1 cellular context compared by ENCODE assay signal in genomic region chr10:70890917-70891431, GRCh38.
TF ChIP-seq lines count a peak whose summit lies in the region.

No MANE protein-coding gene starts in this region.

TF ChIP-seq in K562, 482 proteins besides CTCF, POLR2A, EP300 and RAD21 (continued from another document):
- TF ChIP-seq E2F6 (IDR thresholded peaks at IDR 0.05; ENCODE audit: borderline replicate concordance in 1 of 2, extremely low read depth in 1 of 2, insufficient read depth in 1 of 2, insufficient read length in 1 of 2, low read depth in 1 of 2, low read length in 1 of 2, poor library complexity in 1 of 2, severe bottlenecking in 1 of 2) (peak; percentile 15 to 74), ZNF165 (CRISPR knock-in tag; IDR thresholded peaks at IDR 0.05; ENCODE audit: borderline replicate concordance) (no peak), TGIF2 (CRISPR knock-in tag; IDR thresholded peaks at IDR 0.05) (no peak), SPI1 (IDR thresholded peaks at IDR 0.05; ENCODE audit: borderline replicate concordance, low read depth, low read length) (no peak), BCOR (IDR thresholded peaks at IDR 0.05) (no peak), ZNF76 (CRISPR knock-in tag; IDR thresholded peaks at IDR 0.05; ENCODE audit: borderline replicate concordance) (no peak), PTBP1 (IDR thresholded peaks at IDR 0.05; ENCODE audit: low read depth, low read length) (no peak), POLR2H (tag; IDR thresholded peaks at IDR 0.05; ENCODE audit: low read depth) (no peak), HIVEP1 (CRISPR knock-in tag; IDR thresholded peaks at IDR 0.05) (no peak), CBFA2T2 (conservative IDR thresholded peaks at IDR 0.05) (peak; percentile 61), RBM25 (IDR thresholded peaks at IDR 0.05; ENCODE audit: low read depth, low read length, severe bottlenecking) (no peak), HDGF (IDR thresholded peaks at IDR 0.05) (no peak), ZNF707 (CRISPR knock-in tag; conservative IDR thresholded peaks at IDR 0.05) (no peak), ETS2 (tag; IDR thresholded peaks at IDR 0.05; ENCODE audit: borderline replicate concordance, poor library complexity, severe bottlenecking) (no peak), TARDBP (IDR thresholded peaks at IDR 0.05) (no peak), HMBOX1 (IDR thresholded peaks at IDR 0.05) (no peak)
- TF ChIP-seq, protein P1, sequence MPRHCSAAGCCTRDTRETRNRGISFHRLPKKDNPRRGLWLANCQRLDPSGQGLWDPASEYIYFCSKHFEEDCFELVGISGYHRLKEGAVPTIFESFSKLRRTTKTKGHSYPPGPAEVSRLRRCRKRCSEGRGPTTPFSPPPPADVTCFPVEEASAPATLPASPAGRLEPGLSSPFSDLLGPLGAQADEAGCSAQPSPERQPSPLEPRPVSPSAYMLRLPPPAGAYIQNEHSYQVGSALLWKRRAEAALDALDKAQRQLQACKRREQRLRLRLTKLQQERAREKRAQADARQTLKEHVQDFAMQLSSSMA (CRISPR knock-in tag; IDR thresholded peaks at IDR 0.05) = no peak
- TF ChIP-seq, protein P2, sequence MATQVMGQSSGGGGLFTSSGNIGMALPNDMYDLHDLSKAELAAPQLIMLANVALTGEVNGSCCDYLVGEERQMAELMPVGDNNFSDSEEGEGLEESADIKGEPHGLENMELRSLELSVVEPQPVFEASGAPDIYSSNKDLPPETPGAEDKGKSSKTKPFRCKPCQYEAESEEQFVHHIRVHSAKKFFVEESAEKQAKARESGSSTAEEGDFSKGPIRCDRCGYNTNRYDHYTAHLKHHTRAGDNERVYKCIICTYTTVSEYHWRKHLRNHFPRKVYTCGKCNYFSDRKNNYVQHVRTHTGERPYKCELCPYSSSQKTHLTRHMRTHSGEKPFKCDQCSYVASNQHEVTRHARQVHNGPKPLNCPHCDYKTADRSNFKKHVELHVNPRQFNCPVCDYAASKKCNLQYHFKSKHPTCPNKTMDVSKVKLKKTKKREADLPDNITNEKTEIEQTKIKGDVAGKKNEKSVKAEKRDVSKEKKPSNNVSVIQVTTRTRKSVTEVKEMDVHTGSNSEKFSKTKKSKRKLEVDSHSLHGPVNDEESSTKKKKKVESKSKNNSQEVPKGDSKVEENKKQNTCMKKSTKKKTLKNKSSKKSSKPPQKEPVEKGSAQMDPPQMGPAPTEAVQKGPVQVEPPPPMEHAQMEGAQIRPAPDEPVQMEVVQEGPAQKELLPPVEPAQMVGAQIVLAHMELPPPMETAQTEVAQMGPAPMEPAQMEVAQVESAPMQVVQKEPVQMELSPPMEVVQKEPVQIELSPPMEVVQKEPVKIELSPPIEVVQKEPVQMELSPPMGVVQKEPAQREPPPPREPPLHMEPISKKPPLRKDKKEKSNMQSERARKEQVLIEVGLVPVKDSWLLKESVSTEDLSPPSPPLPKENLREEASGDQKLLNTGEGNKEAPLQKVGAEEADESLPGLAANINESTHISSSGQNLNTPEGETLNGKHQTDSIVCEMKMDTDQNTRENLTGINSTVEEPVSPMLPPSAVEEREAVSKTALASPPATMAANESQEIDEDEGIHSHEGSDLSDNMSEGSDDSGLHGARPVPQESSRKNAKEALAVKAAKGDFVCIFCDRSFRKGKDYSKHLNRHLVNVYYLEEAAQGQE (CRISPR knock-in tag; IDR thresholded peaks at IDR 0.05; ENCODE audit: low read depth) = no peak
